Comparison of ENCODE assay signal across 15 cellular contexts in the genomic region with DNA sequence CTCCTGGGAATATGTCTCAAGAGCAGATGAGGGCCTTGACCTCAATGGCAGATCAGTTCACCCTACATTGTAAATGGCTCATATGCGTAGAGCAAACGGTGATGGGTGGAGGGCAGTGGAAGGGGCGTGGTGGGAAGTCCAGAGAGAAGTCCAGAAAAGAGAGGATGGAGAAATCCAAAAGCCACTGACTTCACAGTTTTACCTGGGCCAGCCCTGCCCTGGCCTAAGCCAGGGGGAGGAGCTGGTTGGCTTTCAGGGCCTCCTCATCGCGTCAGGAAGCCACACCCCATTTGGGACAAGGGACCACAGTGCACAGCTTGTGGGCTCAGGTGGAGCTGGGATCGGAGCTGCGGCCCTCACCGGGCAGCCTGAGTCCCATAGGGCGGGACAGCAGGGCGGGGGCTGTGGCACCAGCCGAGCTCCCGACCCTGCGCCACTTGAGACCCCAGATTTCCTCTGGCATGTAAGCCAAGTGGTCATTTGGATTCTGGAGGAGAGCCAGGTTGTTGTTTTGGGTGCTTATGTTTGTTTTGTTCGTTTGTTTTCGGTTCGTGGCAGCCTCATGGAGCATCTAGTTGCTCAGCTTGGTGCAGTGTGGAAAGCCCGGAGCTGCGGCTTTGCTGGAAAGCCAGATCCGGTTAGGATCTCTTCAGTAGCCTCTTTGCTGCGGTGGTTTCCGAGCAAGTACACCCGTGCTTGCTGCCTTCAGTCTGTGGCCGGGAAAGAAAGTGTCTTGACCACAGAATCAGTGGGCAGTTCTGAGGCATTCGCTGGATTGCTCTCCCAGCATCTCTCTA. TPM values are rescaled to one million over a fixed set of nuclear protein-coding genes. Genes with fewer than 3 reads are reported as not detected.
A peak's percentile ranks its signal among the peaks of the same experiment; 100 is the strongest.
DNase-seq lines count a peak whose midpoint lies in the region; ATAC-seq, FAIRE-seq and TF ChIP-seq lines count a peak whose summit lies in the region.
"Had no signal": no experiment of that assay in that cellular context is flagged by ENCODE, and none has a peak within 500 bp of the region (broad histone marks: within the 10 kb centered on the region; RNA-seq: fewer than 3 reads in every experiment).

No MANE protein-coding gene starts in this region.

- TF ChIP-seq CTCF in AG10803 (conservative IDR thresholded peaks at IDR 0.05; ENCODE audit: low read length) = no peak

- H3K9me3 ChIP-seq in MG63 (no peaks in the 10 kb centered on the region), mucosa of stomach (ENCODE audit: control insufficient read depth, low read length) (no peaks in the 10 kb centered on the region)
- H3K9me3 ChIP-seq: ascending aorta had no signal

- H3K27me3 ChIP-seq in MG63 = no peaks in the 10 kb centered on the region
- H3K27me3 ChIP-seq in mucosa of stomach (ENCODE audit: control insufficient read depth, insufficient read depth, low read length) = no peaks in the 10 kb centered on the region
- H3K27me3 ChIP-seq: ascending aorta had no signal

- H3K4me3 ChIP-seq in AG10803 (ENCODE audit: low read length) (peak overlapping the region; percentile 15; the same call in 1 of the 2 replicates), MG63 (no peak overlapping the region), mucosa of stomach (ENCODE audit: low read length) (no peak overlapping the region)
- H3K4me3 ChIP-seq: ascending aorta, SK-N-MC, smooth muscle cell had no signal

- peaks cover 18% of the 10 kb centered on the region for H3K4me1 ChIP-seq in mucosa of stomach (ENCODE audit: control insufficient read depth, insufficient read depth, low read length)
- H3K4me1 ChIP-seq: ascending aorta had no signal

- peak; percentile 52 for DNase-seq in AG10803 (ENCODE audit: low read depth)
- peak; percentile 16 for DNase-seq in MG63
- DNase-seq in dedifferentiated amniotic fluid mesenchymal stem cell (ENCODE audit: extremely low spot score) = peak; percentile 32
- no peak for DNase-seq in mesenteric fat pad (ENCODE audit: low spot score)
- DNase-seq in RCC 7860 (ENCODE audit: low spot score) = no peak
- DNase-seq in cortex of kidney (lab: John Stamatoyannopoulos, UW) = no peak
- DNase-seq: activated CD4-positive, alpha-beta T cell treated with anti-CD3 and anti-CD28 coated beads for 1 hour; DND-41; NCI-H748 treated with DMSO at 0.1 percent for 48 hours had no signal

- H3K36me3 ChIP-seq in MG63 (no peaks in the 10 kb centered on the region), mucosa of stomach (ENCODE audit: control insufficient read depth, insufficient read depth, low read length) (no peaks in the 10 kb centered on the region)
- H3K36me3 ChIP-seq: ascending aorta had no signal

- no peak for FAIRE-seq in RCC 7860 (lab: Jason Lieb, UNC)
- FAIRE-seq: urothelium cell line had no signal

- H3K9ac ChIP-seq in mucosa of stomach (ENCODE audit: low read length) = peak overlapping the region; percentile 41

- no peak for ATAC-seq in HG02571 (IDR thresholded peaks at IDR 0.05; ENCODE audit: unreplicated experiment)

RNA-seq across cellular contexts. Expression of a gene that starts 42.2 kb away (rescaled TPM):
- 16.1 and 36.4 TPM in 2 replicates for total RNA-seq in MG63 (2014; rRNA removed; shearing (Covaris generic); ENCODE audit: low replicate concordance)
- total RNA-seq in mesenteric fat pad = 29.5 TPM

RNA-seq across cellular contexts. Expression of a gene that starts 42.2 kb away (rescaled TPM):
- total RNA-seq in MG63 (2014; rRNA removed; shearing (Covaris generic); ENCODE audit: low replicate concordance) = 0.49 TPM in 1 of 2 replicates, not detected in the other
- total RNA-seq in mesenteric fat pad = not detected
- total RNA-seq: ascending aorta, smooth muscle cell had no signal

Comparison
In these comparisons a context has a peak if more than half of its experiments do, and no peak if none do; other contexts are left out.
1. DNase-seq: peak in AG10803 (single experiment), MG63 (single experiment) and dedifferentiated amniotic fluid mesenchymal stem cell (single experiment); none in mesenteric fat pad (single experiment), RCC 7860 (single experiment) and cortex of kidney (single experiment).